ENCODE assay signal across 9 cellular contexts in the genomic region with DNA sequence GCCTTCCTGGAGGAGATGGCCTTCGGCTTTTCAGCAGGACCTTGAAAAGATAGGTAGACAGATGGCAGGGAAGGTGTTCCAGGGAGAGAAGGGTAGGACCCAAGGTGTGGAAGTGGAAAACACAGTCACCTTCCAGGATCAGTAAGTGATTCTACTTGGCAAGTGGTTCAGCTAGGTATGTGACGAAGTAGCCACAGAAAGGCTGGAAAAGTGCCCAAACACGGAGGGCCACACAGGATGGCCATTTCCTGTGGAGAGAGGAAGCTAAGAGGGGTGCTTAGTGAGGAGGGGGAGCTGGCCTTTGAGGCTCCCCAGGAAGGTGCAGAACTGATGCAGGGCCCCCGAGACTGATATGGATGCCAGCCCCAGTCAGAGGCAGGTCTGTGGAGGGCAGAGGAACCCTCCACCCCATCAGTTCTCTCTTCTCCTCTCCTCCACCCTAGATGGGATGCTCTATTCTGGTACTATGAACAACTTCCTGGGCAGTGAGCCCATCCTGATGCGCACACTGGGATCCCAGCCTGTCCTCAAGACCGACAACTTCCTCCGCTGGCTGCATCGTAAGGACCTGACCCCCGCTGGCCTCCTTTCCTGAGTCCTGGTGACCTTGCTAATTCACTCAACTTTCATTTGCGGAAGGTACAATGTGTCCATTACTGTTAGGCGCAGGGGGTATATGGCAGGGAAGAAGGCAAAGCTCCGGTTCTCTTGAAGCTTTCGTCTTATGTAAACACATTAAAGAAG. TPM values are rescaled to one million over a fixed set of nuclear protein-coding genes. Genes with fewer than 3 reads are reported as not detected.
DNase-seq lines count a peak whose midpoint lies in the region; ATAC-seq, FAIRE-seq and TF ChIP-seq lines count a peak whose summit lies in the region.
"Had no signal": no experiment of that assay in that cellular context is flagged by ENCODE, and none has a peak within 500 bp of the region (broad histone marks: within the 10 kb centered on the region; RNA-seq: fewer than 3 reads in every experiment).

No MANE protein-coding gene starts in this region.

- no peak for FAIRE-seq in D721Med (lab: Jason Lieb, UNC)

- no peaks in the 10 kb centered on the region for H3K27me3 Mint-ChIP-seq in activated T-cell treated with anti-CD3 and anti-CD28 coated beads, Interleukin-2, amount 50 U/mL, for 4 hours (ENCODE audit: low read depth)
- no peaks in the 10 kb centered on the region for H3K27me3 Mint-ChIP-seq in mesothelial cell of epicardium (ENCODE audit: low read depth)

- peaks cover 7% of the 10 kb centered on the region for H3K36me3 Mint-ChIP-seq in activated T-cell treated with anti-CD3 and anti-CD28 coated beads, Interleukin-2, amount 50 U/mL, for 4 hours (ENCODE audit: insufficient read depth)
- peaks cover 9% of the 10 kb centered on the region for H3K36me3 Mint-ChIP-seq in mesothelial cell of epicardium

- H3K27ac ChIP-seq in coronary artery (peak overlapping the region; percentile 85 to 91), tibial nerve (peak overlapping the region; percentile 60 to 90 (median 66))

- TF ChIP-seq EP300 in tibial nerve (IDR thresholded peaks at IDR 0.05), result no peak

- H3K4me3 ChIP-seq in coronary artery, result peak overlapping the region; percentile 75
- peak overlapping the region in 1 of 4 donors; percentile 62 for H3K4me3 ChIP-seq in tibial nerve

- peak overlapping the region; percentile 67 for H3K4me3 Mint-ChIP-seq in activated T-cell treated with anti-CD3 and anti-CD28 coated beads, Interleukin-2, amount 50 U/mL, for 4 hours
- peak overlapping the region; percentile 61 for H3K4me3 Mint-ChIP-seq in mesothelial cell of epicardium

- no peak for DNase-seq in activated T-cell treated with anti-CD3 and anti-CD28 coated beads, Interleukin-2, amount 50 U/mL, for 4 hours
- no peak for DNase-seq in activated T-cell treated with anti-CD3 and anti-CD28 coated beads, Interleukin-2, amount 50 U/mL, for 1 hour
- DNase-seq in coronary artery (ENCODE audit: low spot score) (no peak), mesothelial cell of epicardium (ENCODE audit: low spot score in 2 of 2, unreplicated experiment in 2 of 2) (no peak), tibial nerve (ENCODE audit: low spot score in 2 of 2) (no peak), D721Med (ENCODE audit: insufficient read length, low spot score) (no peak)
- DNase-seq: OCI-M1 had no signal

- no peaks in the 10 kb centered on the region for H3K36me3 ChIP-seq in tibial nerve

- no peaks in the 10 kb centered on the region for H3K9me3 ChIP-seq in tibial nerve

- H3K9me3 Mint-ChIP-seq in activated T-cell treated with anti-CD3 and anti-CD28 coated beads, Interleukin-2, amount 50 U/mL, for 4 hours, result peaks cover 3% of the 10 kb centered on the region
- peaks cover 3% of the 10 kb centered on the region for H3K9me3 Mint-ChIP-seq in mesothelial cell of epicardium

- H3K27ac Mint-ChIP-seq in mesothelial cell of epicardium, result peak overlapping the region; percentile 59

- H3K4me1 Mint-ChIP-seq in activated T-cell treated with anti-CD3 and anti-CD28 coated beads, Interleukin-2, amount 50 U/mL, for 4 hours (ENCODE audit: low read depth), result peaks cover 71% of the 10 kb centered on the region
- peaks cover 23% of the 10 kb centered on the region for H3K4me1 Mint-ChIP-seq in mesothelial cell of epicardium

- no peak for TF ChIP-seq CTCF in coronary artery (IDR thresholded peaks at IDR 0.05)
- TF ChIP-seq CTCF in mesothelial cell of epicardium (IDR thresholded peaks at IDR 0.05; ENCODE audit: unreplicated experiment), result no peak
- no peak for TF ChIP-seq CTCF in tibial nerve (IDR thresholded peaks at IDR 0.05)
- no peak for TF ChIP-seq CTCF in D721Med (IDR thresholded peaks at IDR 0.05; ENCODE audit: insufficient read depth, missing control alignments)

- ATAC-seq in activated T-cell treated with anti-CD3 and anti-CD28 coated beads, Interleukin-2, amount 50 U/mL, for 4 hours, result no peak
- ATAC-seq in HG02938 (IDR thresholded peaks at IDR 0.05; ENCODE audit: unreplicated experiment), result no peak
- no peak for ATAC-seq in HG03108 (IDR thresholded peaks at IDR 0.05; ENCODE audit: unreplicated experiment)

- no peak for TF ChIP-seq POLR2A in tibial nerve (IDR thresholded peaks at IDR 0.05)

- H3K27me3 ChIP-seq in tibial nerve, result no peaks in the 10 kb centered on the region

- peaks cover 0 to 28% (median 2%) of the 10 kb centered on the region in 4 donors for H3K4me1 ChIP-seq in tibial nerve

- 61 to 73% methylated on average over 13 of the region's 13 CpGs for WGBS in tibial nerve, 2 donors

RNA-seq across cellular contexts. Expression of a gene that starts 6.8 kb away (rescaled TPM):
- total RNA-seq in activated T-cell treated with anti-CD3 and anti-CD28 coated beads, Interleukin-2, amount 50 U/mL, for 4 hours, result 10 to 100 TPM; 31.7 to 51.5 (median 37.1) TPM
- total RNA-seq in mesothelial cell of epicardium (18.7 to 21.0 TPM (median 19.8 TPM) in 3 replicates), tibial nerve (1 to 10 TPM; 1.8 to 4.6 (median 3.5) TPM)

RNA-seq across cellular contexts. Expression of a gene that starts 33.7 kb away (rescaled TPM):
- total RNA-seq in activated T-cell treated with anti-CD3 and anti-CD28 coated beads, Interleukin-2, amount 50 U/mL, for 4 hours, result 10 to 100 TPM; 61.3 to 79.7 (median 73.0) TPM
- total RNA-seq in mesothelial cell of epicardium (15.4 to 18.7 TPM (median 18.4 TPM) in 3 replicates), tibial nerve (10 to 100 TPM in 3 of 4 donors, 1 to 10 TPM in 1; 9.4 to 25.5 (median 13.6) TPM)

RNA-seq across cellular contexts. Expression of a gene that starts 45.7 kb away (rescaled TPM):
- 100 to 1,000 TPM; 113 to 162 (median 124) TPM for total RNA-seq in activated T-cell treated with anti-CD3 and anti-CD28 coated beads, Interleukin-2, amount 50 U/mL, for 4 hours
- 91.7 to 96.9 TPM (median 92.4 TPM) in 3 replicates for total RNA-seq in mesothelial cell of epicardium
- 100 to 1,000 TPM; 371 to 501 (median 419) TPM for total RNA-seq in tibial nerve

RNA-seq across cellular contexts. Expression of a gene that starts 52.6 kb away (rescaled TPM):
- 100 to 1,000 TPM; 184 to 201 (median 192) TPM for total RNA-seq in activated T-cell treated with anti-CD3 and anti-CD28 coated beads, Interleukin-2, amount 50 U/mL, for 4 hours
- total RNA-seq in mesothelial cell of epicardium, result 73.4 to 74.8 TPM (median 74.6 TPM) in 3 replicates
- 10 to 100 TPM; 41.7 to 67.1 (median 49.1) TPM for total RNA-seq in tibial nerve
